1 cellular context compared by ENCODE assay signal in the genomic region with DNA sequence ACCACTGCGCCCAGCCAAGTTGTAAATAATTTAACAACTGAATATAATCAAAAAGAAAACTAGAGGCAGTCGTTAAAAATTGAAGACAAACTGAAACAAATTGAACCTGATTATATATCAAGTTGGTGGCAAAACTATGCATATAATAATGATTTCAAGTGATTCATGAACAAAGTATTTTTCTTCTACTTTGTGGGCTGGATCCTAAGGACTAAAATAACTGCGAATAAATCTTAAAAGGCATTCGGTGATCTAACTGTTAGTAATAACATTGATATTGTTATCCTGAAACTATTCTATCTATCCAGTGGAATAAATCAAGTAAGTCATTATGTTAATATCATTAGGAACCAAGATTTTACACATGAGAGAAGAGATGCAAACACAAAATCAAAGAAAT.
TF ChIP-seq lines count a peak whose summit lies in the region.

No MANE protein-coding gene starts in this region.

TF ChIP-seq in SK-N-SH treated with all-trans-retinoic acid at 6 μM for 48 hours, 23 proteins besides CTCF, POLR2A, EP300 and RAD21 (continued from another document):
- TF ChIP-seq, protein P1, sequence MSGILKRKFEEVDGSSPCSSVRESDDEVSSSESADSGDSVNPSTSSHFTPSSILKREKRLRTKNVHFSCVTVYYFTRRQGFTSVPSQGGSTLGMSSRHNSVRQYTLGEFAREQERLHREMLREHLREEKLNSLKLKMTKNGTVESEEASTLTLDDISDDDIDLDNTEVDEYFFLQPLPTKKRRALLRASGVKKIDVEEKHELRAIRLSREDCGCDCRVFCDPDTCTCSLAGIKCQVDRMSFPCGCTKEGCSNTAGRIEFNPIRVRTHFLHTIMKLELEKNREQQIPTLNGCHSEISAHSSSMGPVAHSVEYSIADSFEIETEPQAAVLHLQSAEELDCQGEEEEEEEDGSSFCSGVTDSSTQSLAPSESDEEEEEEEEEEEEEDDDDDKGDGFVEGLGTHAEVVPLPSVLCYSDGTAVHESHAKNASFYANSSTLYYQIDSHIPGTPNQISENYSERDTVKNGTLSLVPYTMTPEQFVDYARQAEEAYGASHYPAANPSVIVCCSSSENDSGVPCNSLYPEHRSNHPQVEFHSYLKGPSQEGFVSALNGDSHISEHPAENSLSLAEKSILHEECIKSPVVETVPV (CRISPR knock-in tag; IDR thresholded peaks at IDR 0.05), result no peak
- no peak for TF ChIP-seq ZFP30 (CRISPR knock-in tag; IDR thresholded peaks at IDR 0.05)
- TF ChIP-seq, protein P2, sequence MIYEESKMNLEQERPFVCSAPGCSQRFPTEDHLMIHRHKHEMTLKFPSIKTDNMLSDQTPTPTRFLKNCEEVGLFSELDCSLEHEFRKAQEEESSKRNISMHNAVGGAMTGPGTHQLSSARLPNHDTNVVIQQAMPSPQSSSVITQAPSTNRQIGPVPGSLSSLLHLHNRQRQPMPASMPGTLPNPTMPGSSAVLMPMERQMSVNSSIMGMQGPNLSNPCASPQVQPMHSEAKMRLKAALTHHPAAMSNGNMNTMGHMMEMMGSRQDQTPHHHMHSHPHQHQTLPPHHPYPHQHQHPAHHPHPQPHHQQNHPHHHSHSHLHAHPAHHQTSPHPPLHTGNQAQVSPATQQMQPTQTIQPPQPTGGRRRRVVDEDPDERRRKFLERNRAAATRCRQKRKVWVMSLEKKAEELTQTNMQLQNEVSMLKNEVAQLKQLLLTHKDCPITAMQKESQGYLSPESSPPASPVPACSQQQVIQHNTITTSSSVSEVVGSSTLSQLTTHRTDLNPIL (CRISPR knock-in tag; IDR thresholded peaks at IDR 0.05; ENCODE audit: low read depth), result no peak
- TF ChIP-seq ARNTL (CRISPR knock-in tag; IDR thresholded peaks at IDR 0.05; ENCODE audit: borderline replicate concordance, low read depth), result no peak
- no peak for TF ChIP-seq TCF4 (CRISPR knock-in tag; IDR thresholded peaks at IDR 0.05; ENCODE audit: borderline replicate concordance)
- TF ChIP-seq ISL1 (CRISPR knock-in tag; IDR thresholded peaks at IDR 0.05), result no peak
- TF ChIP-seq TSHZ2 (CRISPR knock-in tag; IDR thresholded peaks at IDR 0.05), result no peak
